ENCODE assay signal across 2 cellular contexts in the genomic region with DNA sequence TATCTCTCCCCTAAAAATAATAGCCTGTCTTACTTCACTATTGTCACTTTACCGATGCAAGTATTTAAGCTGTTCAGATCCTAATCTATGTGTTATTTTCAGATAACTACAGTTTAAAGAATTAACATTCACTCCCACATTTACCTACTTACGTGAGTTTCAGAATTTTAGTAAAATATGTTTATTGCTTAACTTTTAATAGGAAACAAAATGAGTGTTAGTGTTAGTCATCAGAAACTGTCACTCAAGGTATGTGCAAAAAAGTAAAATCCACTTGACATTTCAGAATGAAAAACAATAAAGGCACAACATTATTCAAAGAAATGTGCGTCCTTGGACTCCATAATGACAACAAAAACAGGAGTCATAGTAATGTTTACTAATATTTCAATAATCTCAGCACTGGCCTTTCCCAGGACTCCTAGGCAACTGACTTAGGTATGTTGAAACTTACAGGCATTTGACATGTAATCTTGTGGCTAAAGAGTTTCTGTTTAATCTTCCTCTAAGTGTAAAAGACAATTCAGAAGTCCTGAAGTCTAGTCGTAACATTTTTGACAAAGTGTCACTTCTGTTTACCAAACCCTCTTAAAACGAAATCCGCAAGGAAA.
TF ChIP-seq lines count a peak whose summit lies in the region.

No MANE protein-coding gene starts in this region.

TF ChIP-seq in GM12878, 131 proteins besides CTCF, POLR2A, EP300 and RAD21 (continues in another document):
- TF ChIP-seq SMARCA5 (IDR thresholded peaks at IDR 0.05): no peak
- no peak for TF ChIP-seq TCF7 (IDR thresholded peaks at IDR 0.05; ENCODE audit: borderline replicate concordance)
- no peak for TF ChIP-seq TBL1XR1 (IDR thresholded peaks at IDR 0.05; ENCODE audit: low read depth, low read length)
- TF ChIP-seq, protein P1, sequence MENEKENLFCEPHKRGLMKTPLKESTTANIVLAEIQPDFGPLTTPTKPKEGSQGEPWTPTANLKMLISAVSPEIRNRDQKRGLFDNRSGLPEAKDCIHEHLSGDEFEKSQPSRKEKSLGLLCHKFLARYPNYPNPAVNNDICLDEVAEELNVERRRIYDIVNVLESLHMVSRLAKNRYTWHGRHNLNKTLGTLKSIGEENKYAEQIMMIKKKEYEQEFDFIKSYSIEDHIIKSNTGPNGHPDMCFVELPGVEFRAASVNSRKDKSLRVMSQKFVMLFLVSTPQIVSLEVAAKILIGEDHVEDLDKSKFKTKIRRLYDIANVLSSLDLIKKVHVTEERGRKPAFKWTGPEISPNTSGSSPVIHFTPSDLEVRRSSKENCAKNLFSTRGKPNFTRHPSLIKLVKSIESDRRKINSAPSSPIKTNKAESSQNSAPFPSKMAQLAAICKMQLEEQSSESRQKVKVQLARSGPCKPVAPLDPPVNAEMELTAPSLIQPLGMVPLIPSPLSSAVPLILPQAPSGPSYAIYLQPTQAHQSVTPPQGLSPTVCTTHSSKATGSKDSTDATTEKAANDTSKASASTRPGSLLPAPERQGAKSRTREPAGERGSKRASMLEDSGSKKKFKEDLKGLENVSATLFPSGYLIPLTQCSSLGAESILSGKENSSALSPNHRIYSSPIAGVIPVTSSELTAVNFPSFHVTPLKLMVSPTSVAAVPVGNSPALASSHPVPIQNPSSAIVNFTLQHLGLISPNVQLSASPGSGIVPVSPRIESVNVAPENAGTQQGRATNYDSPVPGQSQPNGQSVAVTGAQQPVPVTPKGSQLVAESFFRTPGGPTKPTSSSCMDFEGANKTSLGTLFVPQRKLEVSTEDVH (IDR thresholded peaks at IDR 0.05; ENCODE audit: low read depth, partially characterized antibody): no peak
- no peak for TF ChIP-seq STAT1 (conservative IDR thresholded peaks at IDR 0.05)
- no peak for TF ChIP-seq KAT2A (conservative IDR thresholded peaks at IDR 0.05; ENCODE audit: control insufficient read depth, low read depth, low read length)
- no peak for TF ChIP-seq HDGF (IDR thresholded peaks at IDR 0.05)
- no peak for TF ChIP-seq BACH1 (IDR thresholded peaks at IDR 0.05; ENCODE audit: borderline replicate concordance)
- no peak for TF ChIP-seq CBX5 (IDR thresholded peaks at IDR 0.05; ENCODE audit: low read depth)
- TF ChIP-seq, protein P2, sequence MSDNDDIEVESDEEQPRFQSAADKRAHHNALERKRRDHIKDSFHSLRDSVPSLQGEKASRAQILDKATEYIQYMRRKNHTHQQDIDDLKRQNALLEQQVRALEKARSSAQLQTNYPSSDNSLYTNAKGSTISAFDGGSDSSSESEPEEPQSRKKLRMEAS (IDR thresholded peaks at IDR 0.05; ENCODE audit: low read depth, low read length): no peak
- TF ChIP-seq, protein P3, sequence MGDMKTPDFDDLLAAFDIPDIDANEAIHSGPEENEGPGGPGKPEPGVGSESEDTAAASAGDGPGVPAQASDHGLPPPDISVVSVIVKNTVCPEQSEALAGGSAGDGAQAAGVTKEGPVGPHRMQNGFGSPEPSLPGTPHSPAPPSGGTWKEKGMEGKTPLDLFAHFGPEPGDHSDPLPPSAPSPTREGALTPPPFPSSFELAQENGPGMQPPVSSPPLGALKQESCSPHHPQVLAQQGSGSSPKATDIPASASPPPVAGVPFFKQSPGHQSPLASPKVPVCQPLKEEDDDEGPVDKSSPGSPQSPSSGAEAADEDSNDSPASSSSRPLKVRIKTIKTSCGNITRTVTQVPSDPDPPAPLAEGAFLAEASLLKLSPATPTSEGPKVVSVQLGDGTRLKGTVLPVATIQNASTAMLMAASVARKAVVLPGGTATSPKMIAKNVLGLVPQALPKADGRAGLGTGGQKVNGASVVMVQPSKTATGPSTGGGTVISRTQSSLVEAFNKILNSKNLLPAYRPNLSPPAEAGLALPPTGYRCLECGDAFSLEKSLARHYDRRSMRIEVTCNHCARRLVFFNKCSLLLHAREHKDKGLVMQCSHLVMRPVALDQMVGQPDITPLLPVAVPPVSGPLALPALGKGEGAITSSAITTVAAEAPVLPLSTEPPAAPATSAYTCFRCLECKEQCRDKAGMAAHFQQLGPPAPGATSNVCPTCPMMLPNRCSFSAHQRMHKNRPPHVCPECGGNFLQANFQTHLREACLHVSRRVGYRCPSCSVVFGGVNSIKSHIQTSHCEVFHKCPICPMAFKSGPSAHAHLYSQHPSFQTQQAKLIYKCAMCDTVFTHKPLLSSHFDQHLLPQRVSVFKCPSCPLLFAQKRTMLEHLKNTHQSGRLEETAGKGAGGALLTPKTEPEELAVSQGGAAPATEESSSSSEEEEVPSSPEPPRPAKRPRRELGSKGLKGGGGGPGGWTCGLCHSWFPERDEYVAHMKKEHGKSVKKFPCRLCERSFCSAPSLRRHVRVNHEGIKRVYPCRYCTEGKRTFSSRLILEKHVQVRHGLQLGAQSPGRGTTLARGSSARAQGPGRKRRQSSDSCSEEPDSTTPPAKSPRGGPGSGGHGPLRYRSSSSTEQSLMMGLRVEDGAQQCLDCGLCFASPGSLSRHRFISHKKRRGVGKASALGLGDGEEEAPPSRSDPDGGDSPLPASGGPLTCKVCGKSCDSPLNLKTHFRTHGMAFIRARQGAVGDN (IDR thresholded peaks at IDR 0.05): no peak
- TF ChIP-seq SPI1 (IDR thresholded peaks at IDR 0.05; ENCODE audit: borderline replicate concordance, insufficient read depth, low read depth, low read length): no peak
- TF ChIP-seq MYB (IDR thresholded peaks at IDR 0.05; ENCODE audit: borderline replicate concordance, low read depth, low read length): no peak
- TF ChIP-seq, protein P4, sequence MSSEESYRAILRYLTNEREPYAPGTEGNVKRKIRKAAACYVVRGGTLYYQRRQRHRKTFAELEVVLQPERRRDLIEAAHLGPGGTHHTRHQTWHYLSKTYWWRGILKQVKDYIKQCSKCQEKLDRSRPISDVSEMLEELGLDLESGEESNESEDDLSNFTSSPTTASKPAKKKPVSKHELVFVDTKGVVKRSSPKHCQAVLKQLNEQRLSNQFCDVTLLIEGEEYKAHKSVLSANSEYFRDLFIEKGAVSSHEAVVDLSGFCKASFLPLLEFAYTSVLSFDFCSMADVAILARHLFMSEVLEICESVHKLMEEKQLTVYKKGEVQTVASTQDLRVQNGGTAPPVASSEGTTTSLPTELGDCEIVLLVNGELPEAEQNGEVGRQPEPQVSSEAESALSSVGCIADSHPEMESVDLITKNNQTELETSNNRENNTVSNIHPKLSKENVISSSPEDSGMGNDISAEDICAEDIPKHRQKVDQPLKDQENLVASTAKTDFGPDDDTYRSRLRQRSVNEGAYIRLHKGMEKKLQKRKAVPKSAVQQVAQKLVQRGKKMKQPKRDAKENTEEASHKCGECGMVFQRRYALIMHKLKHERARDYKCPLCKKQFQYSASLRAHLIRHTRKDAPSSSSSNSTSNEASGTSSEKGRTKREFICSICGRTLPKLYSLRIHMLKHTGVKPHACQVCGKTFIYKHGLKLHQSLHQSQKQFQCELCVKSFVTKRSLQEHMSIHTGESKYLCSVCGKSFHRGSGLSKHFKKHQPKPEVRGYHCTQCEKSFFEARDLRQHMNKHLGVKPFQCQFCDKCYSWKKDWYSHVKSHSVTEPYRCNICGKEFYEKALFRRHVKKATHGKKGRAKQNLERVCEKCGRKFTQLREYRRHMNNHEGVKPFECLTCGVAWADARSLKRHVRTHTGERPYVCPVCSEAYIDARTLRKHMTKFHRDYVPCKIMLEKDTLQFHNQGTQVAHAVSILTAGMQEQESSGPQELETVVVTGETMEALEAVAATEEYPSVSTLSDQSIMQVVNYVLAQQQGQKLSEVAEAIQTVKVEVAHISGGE (CRISPR knock-in tag; IDR thresholded peaks at IDR 0.05): no peak
- no peak for TF ChIP-seq MEF2A (IDR thresholded peaks at IDR 0.05; ENCODE audit: insufficient read depth, low read depth, low read length)
- peak; percentile 35; the same call in 1 of the 2 replicates for TF ChIP-seq NFIC (IDR thresholded peaks at IDR 0.05; ENCODE audit: low read depth, low read length)

TF ChIP-seq in neural cell, 6 proteins besides CTCF, POLR2A, EP300 and RAD21:
- TF ChIP-seq POLR2AphosphoS5 (IDR thresholded peaks at IDR 0.05) (no peak), TAF1 (IDR thresholded peaks at IDR 0.05; ENCODE audit: low read depth) (no peak), MXI1 (conservative IDR thresholded peaks at IDR 0.05; ENCODE audit: poor library complexity, severe bottlenecking) (no peak), SMC3 (conservative IDR thresholded peaks at IDR 0.05; ENCODE audit: poor library complexity) (no peak), EZH2 (IDR thresholded peaks at IDR 0.05; ENCODE audit: borderline replicate concordance, insufficient read depth, low read length, poor library complexity, severe bottlenecking) (no peak)
- TF ChIP-seq, protein P5, sequence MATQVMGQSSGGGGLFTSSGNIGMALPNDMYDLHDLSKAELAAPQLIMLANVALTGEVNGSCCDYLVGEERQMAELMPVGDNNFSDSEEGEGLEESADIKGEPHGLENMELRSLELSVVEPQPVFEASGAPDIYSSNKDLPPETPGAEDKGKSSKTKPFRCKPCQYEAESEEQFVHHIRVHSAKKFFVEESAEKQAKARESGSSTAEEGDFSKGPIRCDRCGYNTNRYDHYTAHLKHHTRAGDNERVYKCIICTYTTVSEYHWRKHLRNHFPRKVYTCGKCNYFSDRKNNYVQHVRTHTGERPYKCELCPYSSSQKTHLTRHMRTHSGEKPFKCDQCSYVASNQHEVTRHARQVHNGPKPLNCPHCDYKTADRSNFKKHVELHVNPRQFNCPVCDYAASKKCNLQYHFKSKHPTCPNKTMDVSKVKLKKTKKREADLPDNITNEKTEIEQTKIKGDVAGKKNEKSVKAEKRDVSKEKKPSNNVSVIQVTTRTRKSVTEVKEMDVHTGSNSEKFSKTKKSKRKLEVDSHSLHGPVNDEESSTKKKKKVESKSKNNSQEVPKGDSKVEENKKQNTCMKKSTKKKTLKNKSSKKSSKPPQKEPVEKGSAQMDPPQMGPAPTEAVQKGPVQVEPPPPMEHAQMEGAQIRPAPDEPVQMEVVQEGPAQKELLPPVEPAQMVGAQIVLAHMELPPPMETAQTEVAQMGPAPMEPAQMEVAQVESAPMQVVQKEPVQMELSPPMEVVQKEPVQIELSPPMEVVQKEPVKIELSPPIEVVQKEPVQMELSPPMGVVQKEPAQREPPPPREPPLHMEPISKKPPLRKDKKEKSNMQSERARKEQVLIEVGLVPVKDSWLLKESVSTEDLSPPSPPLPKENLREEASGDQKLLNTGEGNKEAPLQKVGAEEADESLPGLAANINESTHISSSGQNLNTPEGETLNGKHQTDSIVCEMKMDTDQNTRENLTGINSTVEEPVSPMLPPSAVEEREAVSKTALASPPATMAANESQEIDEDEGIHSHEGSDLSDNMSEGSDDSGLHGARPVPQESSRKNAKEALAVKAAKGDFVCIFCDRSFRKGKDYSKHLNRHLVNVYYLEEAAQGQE (IDR thresholded peaks at IDR 0.05; ENCODE audit: borderline replicate concordance): no peak
